Comparison of ENCODE assay signal across 17 cellular contexts in genomic region chr1:12369258-12369657, GRCh38.
"Had no signal": no experiment of that assay in that cellular context is flagged by ENCODE, and none has a peak within 500 bp of the region (broad histone marks: within the 10 kb centered on the region; RNA-seq: fewer than 3 reads in every experiment).

No MANE protein-coding gene starts in this region.

- ATAC-seq: activated CD4-positive, alpha-beta T cell treated with anti-CD3 and anti-CD28 coated beads for 36 hours; natural killer cell treated with Interleukin-12 subunit alpha and Interleukin-12 subunit beta and Interleukin-15 and Interleukin-18, amount 100 ng/mL, for 72 hours had no signal

- H3K4me1 Mint-ChIP-seq: activated naive CD4-positive, alpha-beta T cell treated with anti-CD3 and anti-CD28 coated beads, Interleukin-2, amount 10 ng/mL, durations not matched to agents 7 days and 5 days had no signal

- H3K36me3 ChIP-seq: WERI-Rb-1 had no signal

- H3K27me3 ChIP-seq: ascending aorta, SJCRH30, upper lobe of left lung had no signal

- H3K27ac Mint-ChIP-seq: activated CD4-positive, alpha-beta T cell treated with anti-CD3 and anti-CD28 coated beads for 36 hours; activated naive CD4-positive, alpha-beta T cell treated with anti-CD3 and anti-CD28 coated beads, Interleukin-2, amount 10 ng/mL, durations not matched to agents 7 days and 5 days; activated T-helper 2 cell treated with anti-CD3 and anti-CD28 coated beads, Interferon-gamma antibody, Interleukin-2, Interleukin-4, amounts not matched to agents 10 μg/mL and 5 μg/mL and 100 μg/mL, durations not matched to agents 14 hours and 24 hours and 36 hours; stimulated activated naive CD8-positive, alpha-beta T cell treated with anti-CD3 and anti-CD28 coated beads, Interleukin-15, Interleukin-2, amounts not matched to agents 100 ng/mL and 50 ng/mL, for 24 hours had no signal

- H3K9me3 Mint-ChIP-seq: activated naive CD4-positive, alpha-beta T cell treated with anti-CD3 and anti-CD28 coated beads, Interleukin-2, amount 10 ng/mL, durations not matched to agents 7 days and 5 days; activated T-helper 2 cell treated with anti-CD3 and anti-CD28 coated beads, Interferon-gamma antibody, Interleukin-2, Interleukin-4, amounts not matched to agents 10 μg/mL and 5 μg/mL and 100 μg/mL, durations not matched to agents 14 hours and 24 hours and 36 hours; natural killer cell treated with Interleukin-12 subunit alpha and Interleukin-12 subunit beta and Interleukin-15 and Interleukin-18, amount 100 ng/mL, for 72 hours; stimulated activated naive CD8-positive, alpha-beta T cell treated with anti-CD3 and anti-CD28 coated beads, Interleukin-15, Interleukin-2, amounts not matched to agents 100 ng/mL and 50 ng/mL, for 24 hours had no signal

- DNase-seq: activated CD4-positive, alpha-beta T cell treated with anti-CD3 and anti-CD28 coated beads for 36 hours; activated naive CD4-positive, alpha-beta T cell treated with anti-CD3 and anti-CD28 coated beads, Interleukin-2, amount 10 ng/mL, durations not matched to agents 7 days and 5 days; caudate nucleus; effector memory CD4-positive, alpha-beta T cell; hippocampal formation; left cardiac atrium; stimulated activated CD4-positive, alpha-beta T cell treated with anti-CD3 and anti-CD28 coated beads, Interleukin-15, amount 100 ng/mL, for 24 hours; stimulated activated CD4-positive, alpha-beta T cell treated with anti-CD3 and anti-CD28 coated beads, Interleukin-4, amount 100 ng/mL, for 24 hours; T1000; upper lobe of left lung; WERI-Rb-1 had no signal

- H3K27me3 Mint-ChIP-seq: activated CD4-positive, alpha-beta T cell treated with anti-CD3 and anti-CD28 coated beads for 36 hours; activated naive CD4-positive, alpha-beta T cell treated with anti-CD3 and anti-CD28 coated beads, Interleukin-2, amount 10 ng/mL, durations not matched to agents 7 days and 5 days; natural killer cell treated with Interleukin-12 subunit alpha and Interleukin-12 subunit beta and Interleukin-15 and Interleukin-18, amount 100 ng/mL, for 72 hours; stimulated activated naive CD8-positive, alpha-beta T cell treated with anti-CD3 and anti-CD28 coated beads, Interleukin-15, Interleukin-2, amounts not matched to agents 100 ng/mL and 50 ng/mL, for 24 hours had no signal

- H3K9me3 ChIP-seq: ascending aorta, SJCRH30, upper lobe of left lung had no signal

- H3K4me3 Mint-ChIP-seq: activated CD4-positive, alpha-beta T cell treated with anti-CD3 and anti-CD28 coated beads for 36 hours; activated naive CD4-positive, alpha-beta T cell treated with anti-CD3 and anti-CD28 coated beads, Interleukin-2, amount 10 ng/mL, durations not matched to agents 7 days and 5 days; natural killer cell treated with Interleukin-12 subunit alpha and Interleukin-12 subunit beta and Interleukin-15 and Interleukin-18, amount 100 ng/mL, for 72 hours; stimulated activated naive CD8-positive, alpha-beta T cell treated with anti-CD3 and anti-CD28 coated beads, Interleukin-15, Interleukin-2, amounts not matched to agents 100 ng/mL and 50 ng/mL, for 24 hours had no signal

- H3K4me3 ChIP-seq: ascending aorta, SJCRH30, upper lobe of left lung had no signal

- H3K4me1 ChIP-seq: ascending aorta had no signal

- H3K27ac ChIP-seq: ascending aorta, epithelial cell of prostate, SJCRH30, upper lobe of left lung, WERI-Rb-1 had no signal
